Comparison of ENCODE assay signal across 7 cellular contexts in genomic region chr4:42654606-42655005, GRCh38. TPM values are rescaled to one million over a fixed set of nuclear protein-coding genes. Genes with fewer than 3 reads are reported as not detected.
A peak's percentile ranks its signal among the peaks of the same experiment; 100 is the strongest.
DNase-seq lines count a peak whose midpoint lies in the region; ATAC-seq and TF ChIP-seq lines count a peak whose summit lies in the region.

No MANE protein-coding gene starts in this region.

- WGBS in trophoblast cell (ENCODE audit: extremely low coverage, insufficient coverage, insufficient read length), result no CpG with 5 or more reads among the region's 1 CpG

- TF ChIP-seq CTCF in GM12865 (IDR thresholded peaks at IDR 0.05; ENCODE audit: insufficient read depth, low read depth, low read length, missing control alignments) (no peak), GM23338 (conservative IDR thresholded peaks at IDR 0.05; ENCODE audit: low read depth in 2 of 2) (no peak), OCI-LY1 (IDR thresholded peaks at IDR 0.05; ENCODE audit: low read length) (no peak)

- peaks cover 35% of the 10 kb centered on the region for H3K79me2 ChIP-seq in GM23338 (replicated peaks; ENCODE audit: insufficient read depth)
- H3K79me2 ChIP-seq in OCI-LY1 (ENCODE audit: insufficient read depth, low read length), result peaks cover 16% of the 10 kb centered on the region
- peaks cover 2% of the 10 kb centered on the region for H3K79me2 ChIP-seq in trophoblast cell (ENCODE audit: control insufficient read depth, insufficient read depth, low read length, poor library complexity)

- no peak overlapping the region for H4K91ac ChIP-seq in trophoblast cell (ENCODE audit: low read depth, low read length)

- H4K20me1 ChIP-seq in GM23338 (replicated peaks; ENCODE audit: insufficient read depth) (peaks cover 5% of the 10 kb centered on the region), OCI-LY1 (ENCODE audit: insufficient read depth, low read length) (no peaks in the 10 kb centered on the region)

- no peak overlapping the region for H3K4me2 ChIP-seq in GM23338
- H3K4me2 ChIP-seq in OCI-LY1 (ENCODE audit: low read length), result peak overlapping the region; percentile 94
- H3K4me2 ChIP-seq in trophoblast cell (ENCODE audit: low read length), result no peak overlapping the region

- peaks cover 8% of the 10 kb centered on the region for H3K27me3 Mint-ChIP-seq in GM23338 (ENCODE audit: insufficient read depth, low read depth, poor library complexity)
- no peaks in the 10 kb centered on the region for H3K27me3 Mint-ChIP-seq in effector memory CD8-positive, alpha-beta T cell

- H2AFZ ChIP-seq in GM23338 (no peak overlapping the region), OCI-LY1 (ENCODE audit: low read length) (no peak overlapping the region), trophoblast cell (ENCODE audit: insufficient read depth, low read length, poor library complexity) (no peak overlapping the region)

- no peak overlapping the region for H4K8ac ChIP-seq in trophoblast cell (ENCODE audit: low read depth, low read length)

- H3K79me1 ChIP-seq in trophoblast cell (ENCODE audit: low read length), result peaks cover 5% of the 10 kb centered on the region

- no peak overlapping the region for H4K12ac ChIP-seq in trophoblast cell (ENCODE audit: low read depth, low read length)

- no peak overlapping the region for H3K18ac ChIP-seq in trophoblast cell (ENCODE audit: low read length)

- H3F3A ChIP-seq in GM23338 (replicated peaks; ENCODE audit: low read depth), result 0 out of 2 replicates have a peak, but pooled peaks cover 4% of the 10 kb centered on the region
- no peaks in the 10 kb centered on the region for H3F3A ChIP-seq in OCI-LY1 (ENCODE audit: insufficient read depth, low read length)

- peak; percentile 59 for DNase-seq in GM12865 (ENCODE audit: low read depth)
- no peak for DNase-seq in GM23338 (ENCODE audit: low spot score)
- DNase-seq in effector memory CD8-positive, alpha-beta T cell, result no peak
- DNase-seq in trophoblast cell, result no peak
- no peak for DNase-seq in iPS-NIHi11 (ENCODE audit: low spot score)
- no peak for DNase-seq in SK-N-DZ (ENCODE audit: low spot score)

- H3K9me3 ChIP-seq in OCI-LY1 (ENCODE audit: low read length) (0 out of 2 replicates have a peak, but pooled peaks cover 5% of the 10 kb centered on the region), trophoblast cell (ENCODE audit: insufficient read depth, low read depth, low read length) (no peaks in the 10 kb centered on the region)

- no peaks in the 10 kb centered on the region for H3K9me2 ChIP-seq in GM23338 (ENCODE audit: insufficient read depth)
- H3K9me2 ChIP-seq in OCI-LY1 (ENCODE audit: low read depth, low read length), result no peaks in the 10 kb centered on the region

- H2AK5ac ChIP-seq in trophoblast cell (ENCODE audit: low read length), result no peak overlapping the region

- H2BK5ac ChIP-seq in trophoblast cell (ENCODE audit: low read depth, low read length, poor library complexity), result peak overlapping the region; percentile 21

- H2BK120ac ChIP-seq in trophoblast cell (ENCODE audit: insufficient read depth, low read length, poor library complexity), result peak overlapping the region; percentile 65

- no peak overlapping the region for H3K23ac ChIP-seq in trophoblast cell (ENCODE audit: low read length)

- H3K4me1 ChIP-seq in GM23338 (ENCODE audit: insufficient read depth), result peaks cover 25% of the 10 kb centered on the region
- peaks cover 28% of the 10 kb centered on the region for H3K4me1 ChIP-seq in OCI-LY1 (ENCODE audit: insufficient read depth, low read length, severe bottlenecking)
- peaks cover 2 to 3% of the 10 kb centered on the region in 2 experiments for H3K4me1 ChIP-seq in trophoblast cell (ENCODE audit: control insufficient read depth in 1 of 2, insufficient read depth in 2 of 2, low read length in 2 of 2)

- H3K27ac Mint-ChIP-seq in GM23338, result no peak overlapping the region
- peak overlapping the region; percentile 14 to 94 for H3K27ac Mint-ChIP-seq in effector memory CD8-positive, alpha-beta T cell

- peaks cover 27% of the 10 kb centered on the region for H3K36me3 Mint-ChIP-seq in GM23338 (ENCODE audit: low read depth)
- peaks cover 11% of the 10 kb centered on the region for H3K36me3 Mint-ChIP-seq in effector memory CD8-positive, alpha-beta T cell (ENCODE audit: insufficient read depth)

- H3K9me3 Mint-ChIP-seq in GM23338, result peaks cover 21% of the 10 kb centered on the region
- H3K9me3 Mint-ChIP-seq in effector memory CD8-positive, alpha-beta T cell, result peaks cover 0 to 4% of the 10 kb centered on the region in 2 donors

- no peak overlapping the region for H3K14ac ChIP-seq in trophoblast cell (ENCODE audit: low read length)

- H3K4me3 ChIP-seq in GM12865 (ENCODE audit: low read depth, low read length) (peak overlapping the region; percentile 85), GM23338 (no peak overlapping the region), OCI-LY1 (ENCODE audit: low read depth, low read length, poor library complexity, severe bottlenecking) (peak overlapping the region; percentile 84), trophoblast cell (ENCODE audit: low read depth, low read length) (no peak overlapping the region)

- no peak for ATAC-seq in GM23338
- no peak for ATAC-seq in effector memory CD8-positive, alpha-beta T cell (replicated peaks)

- no peak overlapping the region for H3K4ac ChIP-seq in trophoblast cell (ENCODE audit: low read depth, low read length)

- H3K4me1 Mint-ChIP-seq in GM23338, result peaks cover 47% of the 10 kb centered on the region
- H3K4me1 Mint-ChIP-seq in effector memory CD8-positive, alpha-beta T cell (ENCODE audit: low read depth in 2 of 2), result peaks cover 32 to 74% of the 10 kb centered on the region in 2 donors

- no peak overlapping the region for H3K27ac ChIP-seq in GM23338 (ENCODE audit: low read depth)
- peak overlapping the region; percentile 80 for H3K27ac ChIP-seq in OCI-LY1 (ENCODE audit: low read depth, low read length, poor library complexity, severe bottlenecking)
- H3K27ac ChIP-seq in trophoblast cell (ENCODE audit: low read depth, low read length), result no peak overlapping the region

- 0 out of 3 replicates have a peak overlapping the region, but pooled peaks have one; percentile 91 for H3K4me3 Mint-ChIP-seq in GM23338
- H3K4me3 Mint-ChIP-seq in effector memory CD8-positive, alpha-beta T cell, result peak overlapping the region; percentile 96 to 98

- H3K36me3 ChIP-seq in GM23338 (ENCODE audit: insufficient read depth) (no peaks in the 10 kb centered on the region), OCI-LY1 (ENCODE audit: insufficient read depth, low read length) (peaks cover 5% of the 10 kb centered on the region; the same call in 1 of the 2 replicates), trophoblast cell (ENCODE audit: control insufficient read depth in 1 of 2, insufficient read depth in 2 of 2, low read length in 2 of 2) (no peaks in the 10 kb centered on the region)

- H3K9ac ChIP-seq in OCI-LY1 (ENCODE audit: low read length), result peak overlapping the region; percentile 80
- no peak overlapping the region for H3K9ac ChIP-seq in trophoblast cell (ENCODE audit: low read length)

- H3K27me3 ChIP-seq in GM23338 (ENCODE audit: insufficient read depth) (peaks cover 7% of the 10 kb centered on the region; the same call in 1 of the 2 replicates), OCI-LY1 (ENCODE audit: insufficient read depth, low read length) (no peaks in the 10 kb centered on the region), trophoblast cell (ENCODE audit: insufficient read depth, low read length) (no peaks in the 10 kb centered on the region)

- peak overlapping the region; percentile 39 for H2BK12ac ChIP-seq in trophoblast cell (ENCODE audit: low read length)

RNA-seq across cellular contexts. Expression of gene ATP8A1, which starts 2.3 kb away (rescaled TPM):
- total RNA-seq in GM23338 (2014; rRNA removed; shearing (Covaris generic)), result 28.7 and 66.3 TPM in 2 replicates
- polyA plus RNA-seq in GM23338 (2016; fragmentation: Nextera tagmentation; extraction: Ambion mirVana), result 6.8 and 6.9 TPM in 2 replicates
- 0.44 and 0.68 TPM in 2 replicates for polyA plus RNA-seq in trophoblast cell (2013)
- 27.6 and 35.1 TPM in 2 replicates for polyA plus RNA-seq in SK-N-DZ (2014; cell fraction: cytosol; rRNA removed)
- polyA plus RNA-seq in SK-N-DZ (2014; cell fraction: nucleus; rRNA removed), result 45.9 and 51.7 TPM in 2 replicates

Comparison
In these comparisons a context has a peak if more than half of its experiments do, and no peak if none do; other contexts are left out.
1. H3K4me3 ChIP-seq: peak in GM12865 (single experiment) and OCI-LY1 (single experiment); none in GM23338 (single experiment) and trophoblast cell (single experiment).